ENCODE assay signal across 2 cellular contexts in genomic region chr16:14993277-14994151, GRCh38.
A peak's percentile ranks its signal among the peaks of the same experiment; 100 is the strongest.
TF ChIP-seq lines count a peak whose summit lies in the region.

No MANE protein-coding gene starts in this region.

TF ChIP-seq in HEK293, 187 proteins besides CTCF, POLR2A, EP300 and RAD21:
- TF ChIP-seq ZNF133 (tag by site-specific recombination; IDR thresholded peaks at IDR 0.05), result peak; percentile 32; the same call in 1 of the 2 replicates
- peak; percentile 94 for TF ChIP-seq ZNF184 (tag by site-specific recombination; IDR thresholded peaks at IDR 0.05)
- TF ChIP-seq ZNF280D (tag by site-specific recombination; IDR thresholded peaks at IDR 0.05), result peak; percentile 61; the same call in 1 of the 2 replicates
- peak; percentile 70 for TF ChIP-seq SCRT2 (tag by site-specific recombination; IDR thresholded peaks at IDR 0.05)
- TF ChIP-seq ZNF146 (tag by site-specific recombination; IDR thresholded peaks at IDR 0.05), result peak; percentile 99
- TF ChIP-seq ZNF580 (tag by site-specific recombination; IDR thresholded peaks at IDR 0.05), result peak; percentile 86
TF ChIP-seq in HEK293: peak in this region for 6; not testable (repeated sequence) for 181.

TF ChIP-seq in K562, 482 proteins besides CTCF, POLR2A, EP300 and RAD21:
- TF ChIP-seq BCOR (IDR thresholded peaks at IDR 0.05) (peak; percentile 53), AFF1 (IDR thresholded peaks at IDR 0.05; ENCODE audit: low read depth in 1 of 2, partially characterized antibody in 2 of 2) (peak in 1 of 2 experiments; percentile 92), ZNF146 (CRISPR knock-in tag; IDR thresholded peaks at IDR 0.05; ENCODE audit: unreplicated experiment) (peak; percentile 48)
